In genomic region chr11:56089697-56090096, GRCh38 we compare ENCODE assay signal across 20 cellular contexts. TPM values are rescaled to one million over a fixed set of nuclear protein-coding genes. Genes with fewer than 3 reads are reported as not detected.
"Had no signal": no experiment of that assay in that cellular context is flagged by ENCODE, and none has a peak within 500 bp of the region (broad histone marks: within the 10 kb centered on the region; RNA-seq: fewer than 3 reads in every experiment).

No MANE protein-coding gene starts in this region.

- H3K27me3 ChIP-seq: esophagus squamous epithelium, hepatocyte, neural progenitor cell, ovary, right lobe of liver, transverse colon had no signal

- H3K36me3 ChIP-seq: esophagus squamous epithelium, neural progenitor cell, ovary, right lobe of liver, transverse colon had no signal

- H3K4me1 ChIP-seq: esophagus squamous epithelium, neural progenitor cell, right lobe of liver, transverse colon had no signal

- H3K4me3 Mint-ChIP-seq: activated B cell treated with CpG ODN at 0.5 μM for 24 hours; activated naive CD8-positive, alpha-beta T cell treated with anti-CD3 and anti-CD28 coated beads, Interleukin-2, amount 10 ng/mL, durations not matched to agents 7 days and 5 days; brain; neural progenitor cell had no signal

- H3K4me3 ChIP-seq: esophagus squamous epithelium, hepatocyte, neural progenitor cell, ovary, right lobe of liver, transverse colon had no signal

- H3K79me2 ChIP-seq: hepatocyte had no signal

- H3K9me3 ChIP-seq: esophagus squamous epithelium, ovary, right lobe of liver, transverse colon had no signal

- H3K4me1 Mint-ChIP-seq: activated B cell treated with CpG ODN at 0.5 μM for 24 hours; activated naive CD8-positive, alpha-beta T cell treated with anti-CD3 and anti-CD28 coated beads, Interleukin-2, amount 10 ng/mL, durations not matched to agents 7 days and 5 days; brain; neural progenitor cell had no signal

- DNase-seq: activated B cell treated with CpG ODN at 0.5 μM for 24 hours; activated CD4-positive, alpha-beta T cell treated with anti-CD3 and anti-CD28 coated beads for 48 hours; activated CD8-positive, alpha-beta memory T cell treated with anti-CD3 and anti-CD28 coated beads, Interleukin-2, amount 50 U/mL, for 48 hours; activated naive CD8-positive, alpha-beta T cell treated with anti-CD3 and anti-CD28 coated beads, Interleukin-2, amount 10 ng/mL, durations not matched to agents 7 days and 5 days; cortex of kidney; effector CD4-positive, alpha-beta T cell; esophagus squamous epithelium; ovary; right lobe of liver; stimulated activated naive CD8-positive, alpha-beta T cell treated with anti-CD3 and anti-CD28 coated beads, Interleukin-15, Interleukin-2, amounts not matched to agents 100 U/mL and 50 U/mL, for 24 hours; transverse colon had no signal

- H3K27ac Mint-ChIP-seq: activated B cell treated with CpG ODN at 0.5 μM for 24 hours; activated naive CD8-positive, alpha-beta T cell treated with anti-CD3 and anti-CD28 coated beads, Interleukin-2, amount 10 ng/mL, durations not matched to agents 7 days and 5 days; brain; neural progenitor cell had no signal

- H3K9me3 Mint-ChIP-seq: activated naive CD8-positive, alpha-beta T cell treated with anti-CD3 and anti-CD28 coated beads, Interleukin-2, amount 10 ng/mL, durations not matched to agents 7 days and 5 days; brain had no signal

- H3K9ac ChIP-seq: neural progenitor cell had no signal

- H3K27me3 Mint-ChIP-seq: activated B cell treated with CpG ODN at 0.5 μM for 24 hours; activated naive CD8-positive, alpha-beta T cell treated with anti-CD3 and anti-CD28 coated beads, Interleukin-2, amount 10 ng/mL, durations not matched to agents 7 days and 5 days; brain had no signal

- H3K36me3 Mint-ChIP-seq: activated naive CD8-positive, alpha-beta T cell treated with anti-CD3 and anti-CD28 coated beads, Interleukin-2, amount 10 ng/mL, durations not matched to agents 7 days and 5 days; brain; neural progenitor cell had no signal

- H2AFZ ChIP-seq: hepatocyte, neural progenitor cell had no signal

- H3K4me2 ChIP-seq: hepatocyte, neural progenitor cell had no signal

- H3K27ac ChIP-seq: esophagus squamous epithelium, hepatocyte, neural progenitor cell, ovary, right lobe of liver, transverse colon had no signal

RNA-seq across cellular contexts. Expression of gene OR8I2, which starts 3.4 kb away (rescaled TPM):
- total RNA-seq: activated B cell treated with CpG ODN at 0.5 μM for 24 hours; activated naive CD8-positive, alpha-beta T cell treated with anti-CD3 and anti-CD28 coated beads, Interleukin-2, amount 10 ng/mL, durations not matched to agents 7 days and 5 days; endothelial cell of umbilical vein; esophagus squamous epithelium; fibroblast of villous mesenchyme; glomerular endothelial cell; hepatocyte; left lobe of liver; lung microvascular endothelial cell; ovary; pulmonary artery endothelial cell; right lobe of liver; transverse colon had no signal

RNA-seq across cellular contexts. Expression of gene OR8H2, which starts 13.8 kb away (rescaled TPM):
- total RNA-seq: activated B cell treated with CpG ODN at 0.5 μM for 24 hours; activated naive CD8-positive, alpha-beta T cell treated with anti-CD3 and anti-CD28 coated beads, Interleukin-2, amount 10 ng/mL, durations not matched to agents 7 days and 5 days; endothelial cell of umbilical vein; esophagus squamous epithelium; fibroblast of villous mesenchyme; glomerular endothelial cell; hepatocyte; left lobe of liver; lung microvascular endothelial cell; ovary; pulmonary artery endothelial cell; right lobe of liver; transverse colon had no signal

RNA-seq across cellular contexts. Expression of gene OR8H3, which starts 32.5 kb away (rescaled TPM):
- total RNA-seq: activated B cell treated with CpG ODN at 0.5 μM for 24 hours; activated naive CD8-positive, alpha-beta T cell treated with anti-CD3 and anti-CD28 coated beads, Interleukin-2, amount 10 ng/mL, durations not matched to agents 7 days and 5 days; endothelial cell of umbilical vein; esophagus squamous epithelium; fibroblast of villous mesenchyme; glomerular endothelial cell; hepatocyte; left lobe of liver; lung microvascular endothelial cell; ovary; pulmonary artery endothelial cell; right lobe of liver; transverse colon had no signal

RNA-seq across cellular contexts. Expression of gene OR8J3, which starts 50.3 kb away (rescaled TPM):
- total RNA-seq: activated B cell treated with CpG ODN at 0.5 μM for 24 hours; activated naive CD8-positive, alpha-beta T cell treated with anti-CD3 and anti-CD28 coated beads, Interleukin-2, amount 10 ng/mL, durations not matched to agents 7 days and 5 days; endothelial cell of umbilical vein; esophagus squamous epithelium; fibroblast of villous mesenchyme; glomerular endothelial cell; hepatocyte; left lobe of liver; lung microvascular endothelial cell; ovary; pulmonary artery endothelial cell; right lobe of liver; transverse colon had no signal
